ENCODE assay signal across 1 cellular context in the genomic region with DNA sequence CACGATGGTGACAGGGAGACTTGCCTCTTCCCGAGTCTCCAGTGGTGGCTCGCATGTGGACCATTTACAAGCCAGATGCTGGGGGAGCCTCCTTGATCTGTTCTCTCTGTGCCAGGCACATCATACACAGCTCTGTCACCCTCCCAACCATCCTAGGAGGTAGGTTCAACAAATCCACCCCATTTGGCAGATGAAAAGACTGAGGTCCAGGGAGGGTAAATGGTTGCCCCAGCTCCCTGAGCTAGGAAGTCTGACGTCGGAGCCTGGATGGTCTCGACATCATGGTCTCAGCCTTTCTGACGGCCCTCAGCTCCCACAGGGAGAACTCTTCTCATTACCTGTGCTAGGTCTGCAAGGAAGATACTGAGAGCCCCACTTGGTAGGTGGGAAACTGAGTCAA.
TF ChIP-seq lines count a peak whose summit lies in the region.

No MANE protein-coding gene starts in this region.

TF ChIP-seq in HepG2, 621 proteins besides CTCF, POLR2A, EP300 and RAD21 (continued from another document):
- TF ChIP-seq, protein P1, sequence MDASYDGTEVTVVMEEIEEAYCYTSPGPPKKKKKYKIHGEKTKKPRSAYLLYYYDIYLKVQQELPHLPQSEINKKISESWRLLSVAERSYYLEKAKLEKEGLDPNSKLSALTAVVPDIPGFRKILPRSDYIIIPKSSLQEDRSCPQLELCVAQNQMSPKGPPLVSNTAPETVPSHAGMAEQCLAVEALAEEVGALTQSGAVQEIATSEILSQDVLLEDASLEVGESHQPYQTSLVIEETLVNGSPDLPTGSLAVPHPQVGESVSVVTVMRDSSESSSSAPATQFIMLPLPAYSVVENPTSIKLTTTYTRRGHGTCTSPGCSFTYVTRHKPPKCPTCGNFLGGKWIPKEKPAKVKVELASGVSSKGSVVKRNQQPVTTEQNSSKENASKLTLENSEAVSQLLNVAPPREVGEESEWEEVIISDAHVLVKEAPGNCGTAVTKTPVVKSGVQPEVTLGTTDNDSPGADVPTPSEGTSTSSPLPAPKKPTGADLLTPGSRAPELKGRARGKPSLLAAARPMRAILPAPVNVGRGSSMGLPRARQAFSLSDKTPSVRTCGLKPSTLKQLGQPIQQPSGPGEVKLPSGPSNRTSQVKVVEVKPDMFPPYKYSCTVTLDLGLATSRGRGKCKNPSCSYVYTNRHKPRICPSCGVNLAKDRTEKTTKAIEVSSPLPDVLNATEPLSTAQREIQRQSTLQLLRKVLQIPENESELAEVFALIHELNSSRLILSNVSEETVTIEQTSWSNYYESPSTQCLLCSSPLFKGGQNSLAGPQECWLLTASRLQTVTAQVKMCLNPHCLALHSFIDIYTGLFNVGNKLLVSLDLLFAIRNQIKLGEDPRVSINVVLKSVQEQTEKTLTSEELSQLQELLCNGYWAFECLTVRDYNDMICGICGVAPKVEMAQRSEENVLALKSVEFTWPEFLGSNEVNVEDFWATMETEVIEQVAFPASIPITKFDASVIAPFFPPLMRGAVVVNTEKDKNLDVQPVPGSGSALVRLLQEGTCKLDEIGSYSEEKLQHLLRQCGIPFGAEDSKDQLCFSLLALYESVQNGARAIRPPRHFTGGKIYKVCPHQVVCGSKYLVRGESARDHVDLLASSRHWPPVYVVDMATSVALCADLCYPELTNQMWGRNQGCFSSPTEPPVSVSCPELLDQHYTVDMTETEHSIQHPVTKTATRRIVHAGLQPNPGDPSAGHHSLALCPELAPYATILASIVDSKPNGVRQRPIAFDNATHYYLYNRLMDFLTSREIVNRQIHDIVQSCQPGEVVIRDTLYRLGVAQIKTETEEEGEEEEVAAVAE (CRISPR knock-in tag; IDR thresholded peaks at IDR 0.05; ENCODE audit: borderline replicate concordance), result no peak
